ENCODE assay signal across 19 cellular contexts in genomic region chr4:25703731-25704388, GRCh38. TPM values are rescaled to one million over a fixed set of nuclear protein-coding genes. Genes with fewer than 3 reads are reported as not detected.
DNase-seq lines count a peak whose midpoint lies in the region; ATAC-seq, FAIRE-seq and TF ChIP-seq lines count a peak whose summit lies in the region.
"Had no signal": no experiment of that assay in that cellular context is flagged by ENCODE, and none has a peak within 500 bp of the region (broad histone marks: within the 10 kb centered on the region; RNA-seq: fewer than 3 reads in every experiment).

No MANE protein-coding gene starts in this region.

- no peak overlapping the region for H3K27ac Mint-ChIP-seq in natural killer cell treated with Interleukin-12 subunit alpha and Interleukin-12 subunit beta and Interleukin-15 and Interleukin-18, amount 100 ng/mL, for 72 hours
- H3K27ac Mint-ChIP-seq: stimulated activated naive CD8-positive, alpha-beta T cell treated with anti-CD3 and anti-CD28 coated beads, Interleukin-15, amount 100 ng/mL, for 72 hours had no signal

- H3K27me3 ChIP-seq in bronchial epithelial cell (ENCODE audit: control insufficient read depth, insufficient read depth, low read length): no peaks in the 10 kb centered on the region
- H3K27me3 ChIP-seq in kidney epithelial cell (ENCODE audit: control insufficient read depth, insufficient read depth, low read length): no peaks in the 10 kb centered on the region
- H3K27me3 ChIP-seq: adrenal gland, sigmoid colon had no signal

- H3K4me3 ChIP-seq in bronchial epithelial cell (ENCODE audit: low read depth, low read length): no peak overlapping the region
- H3K4me3 ChIP-seq in kidney epithelial cell (ENCODE audit: low read depth, low read length): no peak overlapping the region
- H3K4me3 ChIP-seq: adrenal gland, sigmoid colon had no signal

- ATAC-seq in GM18858 (IDR thresholded peaks at IDR 0.05; ENCODE audit: unreplicated experiment): no peak
- no peak for ATAC-seq in natural killer cell treated with Interleukin-12 subunit alpha and Interleukin-12 subunit beta and Interleukin-15 and Interleukin-18, amount 100 ng/mL, for 72 hours
- ATAC-seq: SK-N-SH treated with all-trans-retinoic acid at 6 μM for 48 hours; stimulated activated naive CD8-positive, alpha-beta T cell treated with anti-CD3 and anti-CD28 coated beads, Interleukin-15, amount 100 ng/mL, for 72 hours had no signal

- peak; percentile 19 for DNase-seq in COLO829 (ENCODE audit: low spot score)
- DNase-seq in HK-2 (ENCODE audit: unreplicated experiment): peak; percentile 31
- peak; percentile 30 for DNase-seq in bronchial epithelial cell (ENCODE audit: low read depth)
- peak; percentile 43 for DNase-seq in kidney epithelial cell (ENCODE audit: low read depth)
- DNase-seq in epidermal melanocyte (ENCODE audit: insufficient read length, low spot score): no peak
- DNase-seq in natural killer cell treated with Interleukin-12 subunit alpha and Interleukin-12 subunit beta and Interleukin-15 and Interleukin-18, amount 100 ng/mL, for 72 hours (ENCODE audit: low spot score): no peak
- no peak for DNase-seq in superior temporal gyrus (ENCODE audit: extremely low spot score)
- DNase-seq: activated CD4-positive, alpha-beta T cell treated with anti-CD3 and anti-CD28 coated beads for 48 hours; adrenal gland; cerebellar nuclear complex; NCI-H1105 treated with DMSO at 0.1 percent for 48 hours; NCI-H526 treated with DMSO at 0.1 percent for 48 hours; OCI-M1; sigmoid colon; stimulated activated CD4-positive, alpha-beta T cell treated with anti-CD3 and anti-CD28 coated beads, Interleukin-2, amount 100 ng/mL, for 24 hours; stimulated activated naive CD8-positive, alpha-beta T cell treated with anti-CD3 and anti-CD28 coated beads, Interleukin-15, amount 100 ng/mL, for 72 hours had no signal

- H3K36me3 ChIP-seq in bronchial epithelial cell (ENCODE audit: control insufficient read depth, insufficient read depth, low read length): no peaks in the 10 kb centered on the region
- no peaks in the 10 kb centered on the region for H3K36me3 ChIP-seq in kidney epithelial cell (ENCODE audit: control insufficient read depth, insufficient read depth, low read length)
- H3K36me3 ChIP-seq: adrenal gland, sigmoid colon had no signal

- H3K4me3 Mint-ChIP-seq in natural killer cell treated with Interleukin-12 subunit alpha and Interleukin-12 subunit beta and Interleukin-15 and Interleukin-18, amount 100 ng/mL, for 72 hours: no peak overlapping the region
- H3K4me3 Mint-ChIP-seq: stimulated activated naive CD8-positive, alpha-beta T cell treated with anti-CD3 and anti-CD28 coated beads, Interleukin-15, amount 100 ng/mL, for 72 hours had no signal

- TF ChIP-seq CTCF in bronchial epithelial cell (IDR thresholded peaks at IDR 0.05; ENCODE audit: insufficient read depth, low read length, severe bottlenecking): no peak
- no peak for TF ChIP-seq CTCF in kidney epithelial cell (IDR thresholded peaks at IDR 0.05; ENCODE audit: insufficient read depth, low read length, poor library complexity, severe bottlenecking)

- peaks cover 0 to 3% of the 10 kb centered on the region in 2 donors for H3K27me3 Mint-ChIP-seq in natural killer cell treated with Interleukin-12 subunit alpha and Interleukin-12 subunit beta and Interleukin-15 and Interleukin-18, amount 100 ng/mL, for 72 hours
- H3K27me3 Mint-ChIP-seq: stimulated activated naive CD8-positive, alpha-beta T cell treated with anti-CD3 and anti-CD28 coated beads, Interleukin-15, amount 100 ng/mL, for 72 hours had no signal

- H3K36me3 Mint-ChIP-seq in natural killer cell treated with Interleukin-12 subunit alpha and Interleukin-12 subunit beta and Interleukin-15 and Interleukin-18, amount 100 ng/mL, for 72 hours: no peaks in the 10 kb centered on the region

- H3K9me3 Mint-ChIP-seq in natural killer cell treated with Interleukin-12 subunit alpha and Interleukin-12 subunit beta and Interleukin-15 and Interleukin-18, amount 100 ng/mL, for 72 hours: peaks cover 3% of the 10 kb centered on the region
- H3K9me3 Mint-ChIP-seq: stimulated activated naive CD8-positive, alpha-beta T cell treated with anti-CD3 and anti-CD28 coated beads, Interleukin-15, amount 100 ng/mL, for 72 hours had no signal

- no peak for FAIRE-seq in bronchial epithelial cell (lab: Jason Lieb, UNC)
- FAIRE-seq: frontal cortex had no signal

- no peaks in the 10 kb centered on the region for H3K4me1 Mint-ChIP-seq in natural killer cell treated with Interleukin-12 subunit alpha and Interleukin-12 subunit beta and Interleukin-15 and Interleukin-18, amount 100 ng/mL, for 72 hours (ENCODE audit: low read depth in 2 of 2)
- H3K4me1 Mint-ChIP-seq: stimulated activated naive CD8-positive, alpha-beta T cell treated with anti-CD3 and anti-CD28 coated beads, Interleukin-15, amount 100 ng/mL, for 72 hours had no signal

RNA-seq across cellular contexts. Expression of gene SLC34A2, which starts 48.2 kb away (rescaled TPM):
- under 0.01 and 1.8 TPM in 2 replicates for total RNA-seq in bronchial epithelial cell
- total RNA-seq in kidney epithelial cell: 3.3 and 6.1 TPM in 2 replicates
- total RNA-seq in natural killer cell treated with Interleukin-12 subunit alpha and Interleukin-12 subunit beta and Interleukin-15 and Interleukin-18, amount 100 ng/mL, for 72 hours: not detected
- total RNA-seq: sigmoid colon had no signal

Comparison
In these comparisons a context has a peak if more than half of its experiments do, and no peak if none do; other contexts are left out.
1. DNase-seq: peak in COLO829 (single experiment), HK-2 (single experiment), bronchial epithelial cell (single experiment) and kidney epithelial cell (single experiment); none in epidermal melanocyte (single experiment), natural killer cell treated with Interleukin-12 subunit alpha and Interleukin-12 subunit beta and Interleukin-15 and Interleukin-18, amount 100 ng/mL, for 72 hours (single experiment) and superior temporal gyrus (single experiment).